1 cellular context compared by ENCODE assay signal in the genomic region with DNA sequence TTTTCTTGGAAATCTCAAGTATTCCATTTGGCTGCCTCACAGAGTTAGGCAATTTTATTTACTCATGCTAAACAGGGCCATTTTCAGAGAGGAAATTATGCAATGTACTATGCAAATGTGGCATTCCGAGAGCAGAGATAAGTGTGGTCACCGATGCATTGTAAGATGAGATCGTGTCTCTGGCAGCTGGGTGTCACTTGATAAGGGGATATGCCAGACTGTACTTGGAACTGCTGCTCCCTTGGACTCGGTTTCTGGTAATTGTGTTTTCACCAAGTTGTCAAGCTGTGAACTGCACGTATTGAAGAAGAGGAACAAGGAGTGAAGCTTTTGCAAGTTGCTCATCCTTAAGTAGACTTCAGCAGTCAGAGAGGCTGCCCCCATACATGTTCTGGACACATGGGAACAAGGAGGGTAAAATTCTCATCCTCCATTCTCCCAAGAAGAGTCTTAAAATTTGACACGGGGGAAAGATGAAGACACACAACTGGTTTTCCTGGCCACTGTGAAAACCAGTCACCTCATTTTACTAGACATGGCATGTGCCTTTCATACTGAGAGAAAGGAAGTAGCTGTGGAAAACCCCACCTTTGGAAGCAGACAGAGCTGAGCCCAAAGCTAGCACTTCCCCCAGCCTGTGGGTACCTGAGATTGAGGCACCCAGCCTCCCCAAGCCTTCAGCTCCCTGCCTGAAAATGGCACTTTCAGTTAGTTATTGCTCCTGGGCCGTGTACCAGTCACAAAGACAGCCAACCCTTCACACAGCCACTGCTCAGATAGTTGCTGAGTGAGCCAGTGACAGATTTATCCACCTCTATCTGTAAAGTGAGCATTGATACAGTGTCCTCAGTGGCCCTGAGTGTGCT.
TF ChIP-seq lines count a peak whose summit lies in the region.

No MANE protein-coding gene starts in this region.

TF ChIP-seq in liver, 16 proteins besides CTCF, POLR2A, EP300 and RAD21 (continued from another document):
- TF ChIP-seq EGR1 (IDR thresholded peaks at IDR 0.05; ENCODE audit: low read depth in 2 of 2) (no peak), FOXA1 (IDR thresholded peaks at IDR 0.05) (no peak)
- TF ChIP-seq, protein P1, sequence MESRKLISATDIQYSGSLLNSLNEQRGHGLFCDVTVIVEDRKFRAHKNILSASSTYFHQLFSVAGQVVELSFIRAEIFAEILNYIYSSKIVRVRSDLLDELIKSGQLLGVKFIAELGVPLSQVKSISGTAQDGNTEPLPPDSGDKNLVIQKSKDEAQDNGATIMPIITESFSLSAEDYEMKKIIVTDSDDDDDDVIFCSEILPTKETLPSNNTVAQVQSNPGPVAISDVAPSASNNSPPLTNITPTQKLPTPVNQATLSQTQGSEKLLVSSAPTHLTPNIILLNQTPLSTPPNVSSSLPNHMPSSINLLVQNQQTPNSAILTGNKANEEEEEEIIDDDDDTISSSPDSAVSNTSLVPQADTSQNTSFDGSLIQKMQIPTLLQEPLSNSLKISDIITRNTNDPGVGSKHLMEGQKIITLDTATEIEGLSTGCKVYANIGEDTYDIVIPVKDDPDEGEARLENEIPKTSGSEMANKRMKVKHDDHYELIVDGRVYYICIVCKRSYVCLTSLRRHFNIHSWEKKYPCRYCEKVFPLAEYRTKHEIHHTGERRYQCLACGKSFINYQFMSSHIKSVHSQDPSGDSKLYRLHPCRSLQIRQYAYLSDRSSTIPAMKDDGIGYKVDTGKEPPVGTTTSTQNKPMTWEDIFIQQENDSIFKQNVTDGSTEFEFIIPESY (IDR thresholded peaks at IDR 0.05), result no peak
